21 cellular contexts compared by ENCODE assay signal in the genomic region with DNA sequence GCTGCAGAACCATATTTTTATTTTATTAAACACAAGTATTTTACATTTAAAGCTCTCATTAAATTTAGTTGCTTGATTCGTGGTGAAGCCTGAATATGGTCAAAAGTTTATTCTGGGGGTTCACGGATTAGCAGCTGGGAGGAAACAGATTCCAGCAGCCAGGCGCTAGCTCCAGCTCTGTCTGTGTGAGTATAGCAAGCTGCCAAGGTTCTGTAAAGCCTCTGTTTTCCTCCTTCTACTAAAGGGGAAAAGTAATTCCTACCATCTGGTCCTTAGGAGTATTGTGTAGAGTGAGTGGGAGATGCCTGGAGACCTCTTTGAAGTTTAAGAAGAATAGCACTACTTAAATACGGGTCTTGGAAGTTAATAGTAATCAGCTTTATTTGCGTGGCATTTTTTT. TPM values are rescaled to one million over a fixed set of nuclear protein-coding genes. Genes with fewer than 3 reads are reported as not detected.
DNase-seq lines count a peak whose midpoint lies in the region; ATAC-seq and TF ChIP-seq lines count a peak whose summit lies in the region.
"Had no signal": no experiment of that assay in that cellular context is flagged by ENCODE, and none has a peak within 500 bp of the region (broad histone marks: within the 10 kb centered on the region; RNA-seq: fewer than 3 reads in every experiment).

No MANE protein-coding gene starts in this region.

- no peaks in the 10 kb centered on the region for H3K4me1 Mint-ChIP-seq in activated naive CD4-positive, alpha-beta T cell treated with anti-CD3 and anti-CD28 coated beads for 36 hours (ENCODE audit: low read depth)

- H3K9me3 Mint-ChIP-seq in activated naive CD4-positive, alpha-beta T cell treated with anti-CD3 and anti-CD28 coated beads for 36 hours: no peaks in the 10 kb centered on the region
- H3K9me3 Mint-ChIP-seq: activated naive CD8-positive, alpha-beta T cell treated with anti-CD3 and anti-CD28 coated beads for 36 hours had no signal

- ATAC-seq in lower lobe of right lung (no peak), GM21825 (IDR thresholded peaks at IDR 0.05; ENCODE audit: unreplicated experiment) (no peak)

- CTCF ChIA-PET in activated naive CD4-positive, alpha-beta T cell treated with anti-CD3 and anti-CD28 coated beads for 36 hours (lab: Charles Lee): no interaction called here

- peaks cover 34% of the 10 kb centered on the region for H3K4me1 ChIP-seq in adipocyte (ENCODE audit: control insufficient read depth, insufficient read depth, low read length)
- H3K4me1 ChIP-seq in duodenal mucosa (ENCODE audit: control insufficient read depth in 1 of 2, insufficient read depth in 2 of 2, low read length in 2 of 2): peaks cover 49 to 69% of the 10 kb centered on the region in 2 donors
- peaks cover 88% of the 10 kb centered on the region for H3K4me1 ChIP-seq in lower lobe of right lung
- peaks cover 0 to 97% (median 25%) of the 10 kb centered on the region in 6 donors for H3K4me1 ChIP-seq in spleen
- H3K4me1 ChIP-seq: prostate gland had no signal

- H3K27ac ChIP-seq in duodenal mucosa (ENCODE audit: low read depth, low read length) (peak overlapping the region; percentile 27), lower lobe of right lung (peak overlapping the region; percentile 54), spleen (peak overlapping the region in 5 of 8 donors; percentile 9 to 66 (median 41))
- H3K27ac ChIP-seq: prostate gland had no signal

- H3K9ac ChIP-seq in adipocyte (ENCODE audit: low read length) (peak overlapping the region; percentile 32), duodenal mucosa (ENCODE audit: low read depth in 1 of 2, low read length in 2 of 2) (peak overlapping the region in 1 of 2 donors; percentile 29)
- H3K9ac ChIP-seq: SK-N-SH had no signal

- H3K27me3 ChIP-seq in adipocyte (replicated peaks; ENCODE audit: control insufficient read depth, insufficient read depth, low read length) (no peaks in the 10 kb centered on the region), duodenal mucosa (ENCODE audit: control insufficient read depth in 1 of 2, insufficient read depth in 2 of 2, low read length in 2 of 2) (peaks cover 0 to 4% of the 10 kb centered on the region in 2 donors), lower lobe of right lung (ENCODE audit: low read depth) (no peaks in the 10 kb centered on the region), spleen (replicated peaks in 1 of 7) (peaks cover 0 to 7% (median 0%) of the 10 kb centered on the region in 7 donors)

- peaks cover 15% of the 10 kb centered on the region for H3K27me3 Mint-ChIP-seq in activated naive CD4-positive, alpha-beta T cell treated with anti-CD3 and anti-CD28 coated beads for 36 hours (ENCODE audit: low read depth)

- DNase-seq in adipocyte (ENCODE audit: low read depth) (no peak), lower lobe of right lung (no peak), spleen (no peak), ureter (ENCODE audit: low spot score) (no peak), GM03348 (ENCODE audit: low spot score) (no peak)
- no peak for DNase-seq in activated naive CD4-positive, alpha-beta T cell treated with anti-CD3 and anti-CD28 coated beads for 36 hours
- DNase-seq: activated CD4-positive, CD25-positive, alpha-beta regulatory T cell; activated naive CD8-positive, alpha-beta T cell treated with anti-CD3 and anti-CD28 coated beads for 36 hours; caudate nucleus; head of caudate nucleus; KG1; mesendoderm; NCI-H187 treated with DMSO at 0.1 percent for 48 hours; SK-N-SH; stimulated activated CD8-positive, alpha-beta memory T cell treated with anti-CD3 and anti-CD28 coated beads, Interleukin-4, amount 100 ng/mL, for 48 hours; substantia nigra; T-helper 9 cell had no signal

- no peak overlapping the region for H3K27ac Mint-ChIP-seq in activated naive CD4-positive, alpha-beta T cell treated with anti-CD3 and anti-CD28 coated beads for 36 hours
- H3K27ac Mint-ChIP-seq: activated naive CD8-positive, alpha-beta T cell treated with anti-CD3 and anti-CD28 coated beads for 36 hours had no signal

- 55 to 71% (median 64%) methylated on average over 5 of the region's 5 CpGs for WGBS in spleen, 5 donors

- H3K36me3 ChIP-seq in adipocyte (ENCODE audit: control insufficient read depth, insufficient read depth, low read length, severe bottlenecking) (peaks cover 7% of the 10 kb centered on the region), duodenal mucosa (ENCODE audit: control insufficient read depth in 1 of 2, insufficient read depth in 2 of 2, low read length in 2 of 2) (peaks cover 0 to 4% of the 10 kb centered on the region in 2 donors), lower lobe of right lung (no peaks in the 10 kb centered on the region), spleen (peaks cover 0 to 2% (median 0%) of the 10 kb centered on the region in 6 donors)
- H3K36me3 ChIP-seq: prostate gland had no signal

- no peak for TF ChIP-seq CTCF in lower lobe of right lung (IDR thresholded peaks at IDR 0.05)
- no peak for TF ChIP-seq CTCF in spleen (IDR thresholded peaks at IDR 0.05 in 8 of 11, conservative IDR thresholded peaks at IDR 0.05 in 3 of 11)

- no peaks in the 10 kb centered on the region for H3K9me3 ChIP-seq in adipocyte (ENCODE audit: control insufficient read depth, low read length)
- no peaks in the 10 kb centered on the region for H3K9me3 ChIP-seq in duodenal mucosa (ENCODE audit: control insufficient read depth in 1 of 2, low read length in 2 of 2)
- no peaks in the 10 kb centered on the region for H3K9me3 ChIP-seq in lower lobe of right lung
- H3K9me3 ChIP-seq in spleen: no peaks in the 10 kb centered on the region
- H3K9me3 ChIP-seq: prostate gland, SK-N-SH had no signal

- peak overlapping the region; percentile 43 for H3K4me3 ChIP-seq in adipocyte (ENCODE audit: low read length)
- H3K4me3 ChIP-seq in duodenal mucosa (ENCODE audit: low read depth in 1 of 2, low read length in 2 of 2): no peak overlapping the region
- H3K4me3 ChIP-seq in lower lobe of right lung: no peak overlapping the region
- H3K4me3 ChIP-seq in spleen: no peak overlapping the region
- H3K4me3 ChIP-seq: prostate gland had no signal

- intact Hi-C loops in lower lobe of right lung (cut with DNase I) (no loop called here), spleen (cut with DNase I; ENCODE audit: low total_unique reads) (loop anchor here (10.0 kb wide), 1 partner anchor 373 kb away; no protein-coding TSS in a partner anchor)
- intact Hi-C loops in activated naive CD4-positive, alpha-beta T cell treated with anti-CD3 and anti-CD28 coated beads for 36 hours (cut with micrococcal nuclease): no loop called here

- TF ChIP-seq POLR2A in spleen (IDR thresholded peaks at IDR 0.05): no peak

- no peaks in the 10 kb centered on the region for H3K36me3 Mint-ChIP-seq in activated naive CD4-positive, alpha-beta T cell treated with anti-CD3 and anti-CD28 coated beads for 36 hours (ENCODE audit: low read depth)
- H3K36me3 Mint-ChIP-seq: activated naive CD8-positive, alpha-beta T cell treated with anti-CD3 and anti-CD28 coated beads for 36 hours had no signal

- H3K4me3 Mint-ChIP-seq in activated naive CD4-positive, alpha-beta T cell treated with anti-CD3 and anti-CD28 coated beads for 36 hours: no peak overlapping the region
- H3K4me3 Mint-ChIP-seq: activated naive CD8-positive, alpha-beta T cell treated with anti-CD3 and anti-CD28 coated beads for 36 hours had no signal

RNA-seq across cellular contexts. Expression of gene GATA6, which starts 22.6 kb away (rescaled TPM):
- total RNA-seq in lower lobe of right lung: 22.1 TPM
- 10 to 100 TPM; 27.4 to 65.3 (median 42.3) TPM for total RNA-seq in spleen
- polyA plus RNA-seq in spleen: 10 to 100 TPM in 1 of 3 donors, 1 to 10 TPM in 2; 4.2 to 14.8 (median 4.9) TPM
- 12.6 TPM for total RNA-seq in ureter
- total RNA-seq in activated naive CD4-positive, alpha-beta T cell treated with anti-CD3 and anti-CD28 coated beads for 36 hours: not detected
- total RNA-seq: activated naive CD8-positive, alpha-beta T cell treated with anti-CD3 and anti-CD28 coated beads for 36 hours had no signal
- polyA plus RNA-seq: neural cell, SK-N-SH had no signal

Comparison
In these comparisons a context has a peak if more than half of its experiments do, and no peak if none do; other contexts are left out.
1. RNA of gene GATA6, which starts 22.6 kb away (total RNA-seq): 27.4 to 65.3 TPM in spleen, 22.1 TPM in lower lobe of right lung (single experiment) and 12.6 TPM in ureter (single experiment); not detected in activated naive CD4-positive, alpha-beta T cell treated with anti-CD3 and anti-CD28 coated beads for 36 hours; every median in the first group is over 10 times any median in the second.
2. Peak in every context shown above with its lines, with median percentiles within 50 percentile points of each other: H3K27ac ChIP-seq.